ENCODE assay signal across 1 cellular context in the genomic region with DNA sequence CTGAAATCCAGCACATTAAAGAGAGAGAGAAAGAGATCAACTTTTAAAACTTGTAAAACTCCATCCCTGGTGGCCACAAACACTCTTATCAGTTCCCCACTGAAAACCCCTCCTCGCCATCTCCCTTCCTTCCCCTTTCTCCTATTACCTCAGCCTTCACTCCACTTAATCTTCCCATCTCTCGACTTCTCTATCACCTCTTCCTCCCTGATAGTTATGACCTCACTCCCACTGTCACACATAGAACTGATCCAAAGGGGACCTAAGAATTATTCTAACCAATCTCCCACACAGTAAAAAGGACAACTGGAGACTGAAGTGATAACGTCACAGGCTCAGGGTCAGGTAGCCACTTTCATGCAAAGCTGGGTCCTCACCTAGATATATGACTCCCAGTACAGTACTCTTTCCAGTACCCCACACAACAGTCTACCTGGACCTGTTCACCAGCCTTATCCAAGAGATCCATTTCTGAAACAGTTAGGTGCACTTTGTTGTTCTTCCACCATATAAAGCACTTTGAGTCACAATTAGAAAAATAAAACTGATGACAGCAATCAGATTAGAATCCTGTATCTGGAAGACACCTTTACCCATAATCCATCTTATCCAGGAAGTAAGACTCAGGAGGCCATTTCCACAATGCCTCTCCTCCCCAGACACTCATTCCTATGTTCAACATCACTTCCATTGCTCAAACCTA.
A peak's percentile ranks its signal among the peaks of the same experiment; 100 is the strongest.
TF ChIP-seq lines count a peak whose summit lies in the region.

No MANE protein-coding gene starts in this region.

TF ChIP-seq in K562, 482 proteins besides CTCF, POLR2A, EP300 and RAD21 (continued from another document and continues in another):
- TF ChIP-seq NFIC (IDR thresholded peaks at IDR 0.05) (no peak; the same call in 1 of the 2 replicates), POU5F1 (IDR thresholded peaks at IDR 0.05; ENCODE audit: borderline replicate concordance, low read depth, low read length, partially characterized antibody) (no peak), HNRNPK (IDR thresholded peaks at IDR 0.05; ENCODE audit: low read depth, low read length, poor library complexity, severe bottlenecking) (no peak), SRSF3 (IDR thresholded peaks at IDR 0.05; ENCODE audit: insufficient read depth, low read length) (no peak), ESRRA (IDR thresholded peaks at IDR 0.05; ENCODE audit: borderline replicate concordance, low read depth) (peak; percentile 31; the same call in 1 of the 2 replicates), CAMTA2 (CRISPR knock-in tag; conservative IDR thresholded peaks at IDR 0.05) (no peak), SIN3B (IDR thresholded peaks at IDR 0.05; ENCODE audit: low read depth) (no peak), ELF4 (CRISPR knock-in tag; IDR thresholded peaks at IDR 0.05) (peak; percentile 78; the same call in 1 of the 2 replicates), ZNF347 (CRISPR knock-in tag; IDR thresholded peaks at IDR 0.05; ENCODE audit: low read depth) (no peak), RAD51 (IDR thresholded peaks at IDR 0.05; ENCODE audit: borderline replicate concordance, low read depth) (no peak), PTRF (tag; IDR thresholded peaks at IDR 0.05) (no peak; the same call in 1 of the 2 replicates), NFXL1 (CRISPR knock-in tag; IDR thresholded peaks at IDR 0.05) (no peak), NR2C1 (IDR thresholded peaks at IDR 0.05) (no peak), NR2C1 (tag; IDR thresholded peaks at IDR 0.05) (peak; percentile 51; the same call in 1 of the 2 replicates), ZNF165 (CRISPR knock-in tag; IDR thresholded peaks at IDR 0.05; ENCODE audit: borderline replicate concordance) (no peak), ZNF316 (IDR thresholded peaks at IDR 0.05) (no peak), ZNF408 (CRISPR knock-in tag; IDR thresholded peaks at IDR 0.05; ENCODE audit: low read depth) (no peak), ZBTB8A (IDR thresholded peaks at IDR 0.05; ENCODE audit: partially characterized antibody) (no peak), MAX (CRISPR knock-in tag; IDR thresholded peaks at IDR 0.05) (no peak), ZNF561 (CRISPR knock-in tag; conservative IDR thresholded peaks at IDR 0.05) (no peak), CXXC5 (CRISPR knock-in tag; IDR thresholded peaks at IDR 0.05) (peak; percentile 60), DNMT1 (IDR thresholded peaks at IDR 0.05) (no peak), ZC3H4 (CRISPR knock-in tag; IDR thresholded peaks at IDR 0.05; ENCODE audit: borderline replicate concordance) (no peak), SMARCE1 (IDR thresholded peaks at IDR 0.05) (peak; percentile 98), FOXJ3 (CRISPR knock-in tag; IDR thresholded peaks at IDR 0.05) (no peak), FIP1L1 (IDR thresholded peaks at IDR 0.05; ENCODE audit: low read depth, low read length, poor library complexity, severe bottlenecking) (no peak), SRSF1 (IDR thresholded peaks at IDR 0.05; ENCODE audit: low read depth, low read length) (no peak), ZNF224 (CRISPR knock-in tag; IDR thresholded peaks at IDR 0.05) (no peak), FOS (IDR thresholded peaks at IDR 0.05; ENCODE audit: extremely low read depth, insufficient read length) (no peak), ZBTB12 (CRISPR knock-in tag; IDR thresholded peaks at IDR 0.05) (0 out of 2 replicates have a peak, but pooled peaks have one; percentile 10), PHTF2 (CRISPR knock-in tag; IDR thresholded peaks at IDR 0.05) (no peak), NFE2L1 (tag; IDR thresholded peaks at IDR 0.05; ENCODE audit: borderline replicate concordance, low read depth) (no peak), JUN (IDR thresholded peaks at IDR 0.05; ENCODE audit: borderline replicate concordance, low read depth, low read length) (peak; percentile 82), JUN (CRISPR knock-in tag; IDR thresholded peaks at IDR 0.05; ENCODE audit: borderline replicate concordance) (no peak), ZEB2 (IDR thresholded peaks at IDR 0.05) (peak; percentile 97), RUNX1 (IDR thresholded peaks at IDR 0.05; ENCODE audit: low read depth) (no peak), MEF2D (tag; conservative IDR thresholded peaks at IDR 0.05; ENCODE audit: low read depth) (peak; percentile 60; the same call in 1 of the 2 replicates)
- TF ChIP-seq, protein P1, sequence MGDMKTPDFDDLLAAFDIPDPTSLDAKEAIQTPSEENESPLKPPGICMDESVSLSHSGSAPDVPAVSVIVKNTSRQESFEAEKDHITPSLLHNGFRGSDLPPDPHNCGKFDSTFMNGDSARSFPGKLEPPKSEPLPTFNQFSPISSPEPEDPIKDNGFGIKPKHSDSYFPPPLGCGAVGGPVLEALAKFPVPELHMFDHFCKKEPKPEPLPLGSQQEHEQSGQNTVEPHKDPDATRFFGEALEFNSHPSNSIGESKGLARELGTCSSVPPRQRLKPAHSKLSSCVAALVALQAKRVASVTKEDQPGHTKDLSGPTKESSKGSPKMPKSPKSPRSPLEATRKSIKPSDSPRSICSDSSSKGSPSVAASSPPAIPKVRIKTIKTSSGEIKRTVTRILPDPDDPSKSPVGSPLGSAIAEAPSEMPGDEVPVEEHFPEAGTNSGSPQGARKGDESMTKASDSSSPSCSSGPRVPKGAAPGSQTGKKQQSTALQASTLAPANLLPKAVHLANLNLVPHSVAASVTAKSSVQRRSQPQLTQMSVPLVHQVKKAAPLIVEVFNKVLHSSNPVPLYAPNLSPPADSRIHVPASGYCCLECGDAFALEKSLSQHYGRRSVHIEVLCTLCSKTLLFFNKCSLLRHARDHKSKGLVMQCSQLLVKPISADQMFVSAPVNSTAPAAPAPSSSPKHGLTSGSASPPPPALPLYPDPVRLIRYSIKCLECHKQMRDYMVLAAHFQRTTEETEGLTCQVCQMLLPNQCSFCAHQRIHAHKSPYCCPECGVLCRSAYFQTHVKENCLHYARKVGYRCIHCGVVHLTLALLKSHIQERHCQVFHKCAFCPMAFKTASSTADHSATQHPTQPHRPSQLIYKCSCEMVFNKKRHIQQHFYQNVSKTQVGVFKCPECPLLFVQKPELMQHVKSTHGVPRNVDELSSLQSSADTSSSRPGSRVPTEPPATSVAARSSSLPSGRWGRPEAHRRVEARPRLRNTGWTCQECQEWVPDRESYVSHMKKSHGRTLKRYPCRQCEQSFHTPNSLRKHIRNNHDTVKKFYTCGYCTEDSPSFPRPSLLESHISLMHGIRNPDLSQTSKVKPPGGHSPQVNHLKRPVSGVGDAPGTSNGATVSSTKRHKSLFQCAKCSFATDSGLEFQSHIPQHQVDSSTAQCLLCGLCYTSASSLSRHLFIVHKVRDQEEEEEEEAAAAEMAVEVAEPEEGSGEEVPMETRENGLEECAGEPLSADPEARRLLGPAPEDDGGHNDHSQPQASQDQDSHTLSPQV (IDR thresholded peaks at IDR 0.05) = peak; percentile 78
- TF ChIP-seq, protein P2, sequence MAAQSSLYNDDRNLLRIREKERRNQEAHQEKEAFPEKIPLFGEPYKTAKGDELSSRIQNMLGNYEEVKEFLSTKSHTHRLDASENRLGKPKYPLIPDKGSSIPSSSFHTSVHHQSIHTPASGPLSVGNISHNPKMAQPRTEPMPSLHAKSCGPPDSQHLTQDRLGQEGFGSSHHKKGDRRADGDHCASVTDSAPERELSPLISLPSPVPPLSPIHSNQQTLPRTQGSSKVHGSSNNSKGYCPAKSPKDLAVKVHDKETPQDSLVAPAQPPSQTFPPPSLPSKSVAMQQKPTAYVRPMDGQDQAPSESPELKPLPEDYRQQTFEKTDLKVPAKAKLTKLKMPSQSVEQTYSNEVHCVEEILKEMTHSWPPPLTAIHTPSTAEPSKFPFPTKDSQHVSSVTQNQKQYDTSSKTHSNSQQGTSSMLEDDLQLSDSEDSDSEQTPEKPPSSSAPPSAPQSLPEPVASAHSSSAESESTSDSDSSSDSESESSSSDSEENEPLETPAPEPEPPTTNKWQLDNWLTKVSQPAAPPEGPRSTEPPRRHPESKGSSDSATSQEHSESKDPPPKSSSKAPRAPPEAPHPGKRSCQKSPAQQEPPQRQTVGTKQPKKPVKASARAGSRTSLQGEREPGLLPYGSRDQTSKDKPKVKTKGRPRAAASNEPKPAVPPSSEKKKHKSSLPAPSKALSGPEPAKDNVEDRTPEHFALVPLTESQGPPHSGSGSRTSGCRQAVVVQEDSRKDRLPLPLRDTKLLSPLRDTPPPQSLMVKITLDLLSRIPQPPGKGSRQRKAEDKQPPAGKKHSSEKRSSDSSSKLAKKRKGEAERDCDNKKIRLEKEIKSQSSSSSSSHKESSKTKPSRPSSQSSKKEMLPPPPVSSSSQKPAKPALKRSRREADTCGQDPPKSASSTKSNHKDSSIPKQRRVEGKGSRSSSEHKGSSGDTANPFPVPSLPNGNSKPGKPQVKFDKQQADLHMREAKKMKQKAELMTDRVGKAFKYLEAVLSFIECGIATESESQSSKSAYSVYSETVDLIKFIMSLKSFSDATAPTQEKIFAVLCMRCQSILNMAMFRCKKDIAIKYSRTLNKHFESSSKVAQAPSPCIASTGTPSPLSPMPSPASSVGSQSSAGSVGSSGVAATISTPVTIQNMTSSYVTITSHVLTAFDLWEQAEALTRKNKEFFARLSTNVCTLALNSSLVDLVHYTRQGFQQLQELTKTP (IDR thresholded peaks at IDR 0.05; ENCODE audit: low read depth in 1 of 2, partially characterized antibody in 2 of 2) = peak; percentile 28 to 76
- TF ChIP-seq, protein P3, sequence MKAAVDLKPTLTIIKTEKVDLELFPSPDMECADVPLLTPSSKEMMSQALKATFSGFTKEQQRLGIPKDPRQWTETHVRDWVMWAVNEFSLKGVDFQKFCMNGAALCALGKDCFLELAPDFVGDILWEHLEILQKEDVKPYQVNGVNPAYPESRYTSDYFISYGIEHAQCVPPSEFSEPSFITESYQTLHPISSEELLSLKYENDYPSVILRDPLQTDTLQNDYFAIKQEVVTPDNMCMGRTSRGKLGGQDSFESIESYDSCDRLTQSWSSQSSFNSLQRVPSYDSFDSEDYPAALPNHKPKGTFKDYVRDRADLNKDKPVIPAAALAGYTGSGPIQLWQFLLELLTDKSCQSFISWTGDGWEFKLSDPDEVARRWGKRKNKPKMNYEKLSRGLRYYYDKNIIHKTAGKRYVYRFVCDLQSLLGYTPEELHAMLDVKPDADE (conservative IDR thresholded peaks at IDR 0.05; ENCODE audit: control insufficient read depth, low read depth, low read length) = no peak
- TF ChIP-seq, protein P4, sequence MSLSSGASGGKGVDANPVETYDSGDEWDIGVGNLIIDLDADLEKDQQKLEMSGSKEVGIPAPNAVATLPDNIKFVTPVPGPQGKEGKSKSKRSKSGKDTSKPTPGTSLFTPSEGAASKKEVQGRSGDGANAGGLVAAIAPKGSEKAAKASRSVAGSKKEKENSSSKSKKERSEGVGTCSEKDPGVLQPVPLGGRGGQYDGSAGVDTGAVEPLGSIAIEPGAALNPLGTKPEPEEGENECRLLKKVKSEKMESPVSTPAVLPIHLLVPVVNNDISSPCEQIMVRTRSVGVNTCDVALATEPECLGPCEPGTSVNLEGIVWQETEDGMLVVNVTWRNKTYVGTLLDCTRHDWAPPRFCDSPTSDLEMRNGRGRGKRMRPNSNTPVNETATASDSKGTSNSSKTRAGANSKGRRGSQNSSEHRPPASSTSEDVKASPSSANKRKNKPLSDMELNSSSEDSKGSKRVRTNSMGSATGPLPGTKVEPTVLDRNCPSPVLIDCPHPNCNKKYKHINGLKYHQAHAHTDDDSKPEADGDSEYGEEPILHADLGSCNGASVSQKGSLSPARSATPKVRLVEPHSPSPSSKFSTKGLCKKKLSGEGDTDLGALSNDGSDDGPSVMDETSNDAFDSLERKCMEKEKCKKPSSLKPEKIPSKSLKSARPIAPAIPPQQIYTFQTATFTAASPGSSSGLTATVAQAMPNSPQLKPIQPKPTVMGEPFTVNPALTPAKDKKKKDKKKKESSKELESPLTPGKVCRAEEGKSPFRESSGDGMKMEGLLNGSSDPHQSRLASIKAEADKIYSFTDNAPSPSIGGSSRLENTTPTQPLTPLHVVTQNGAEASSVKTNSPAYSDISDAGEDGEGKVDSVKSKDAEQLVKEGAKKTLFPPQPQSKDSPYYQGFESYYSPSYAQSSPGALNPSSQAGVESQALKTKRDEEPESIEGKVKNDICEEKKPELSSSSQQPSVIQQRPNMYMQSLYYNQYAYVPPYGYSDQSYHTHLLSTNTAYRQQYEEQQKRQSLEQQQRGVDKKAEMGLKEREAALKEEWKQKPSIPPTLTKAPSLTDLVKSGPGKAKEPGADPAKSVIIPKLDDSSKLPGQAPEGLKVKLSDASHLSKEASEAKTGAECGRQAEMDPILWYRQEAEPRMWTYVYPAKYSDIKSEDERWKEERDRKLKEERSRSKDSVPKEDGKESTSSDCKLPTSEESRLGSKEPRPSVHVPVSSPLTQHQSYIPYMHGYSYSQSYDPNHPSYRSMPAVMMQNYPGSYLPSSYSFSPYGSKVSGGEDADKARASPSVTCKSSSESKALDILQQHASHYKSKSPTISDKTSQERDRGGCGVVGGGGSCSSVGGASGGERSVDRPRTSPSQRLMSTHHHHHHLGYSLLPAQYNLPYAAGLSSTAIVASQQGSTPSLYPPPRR (CRISPR knock-in tag; IDR thresholded peaks at IDR 0.05; ENCODE audit: borderline replicate concordance) = no peak
- TF ChIP-seq, protein P5, sequence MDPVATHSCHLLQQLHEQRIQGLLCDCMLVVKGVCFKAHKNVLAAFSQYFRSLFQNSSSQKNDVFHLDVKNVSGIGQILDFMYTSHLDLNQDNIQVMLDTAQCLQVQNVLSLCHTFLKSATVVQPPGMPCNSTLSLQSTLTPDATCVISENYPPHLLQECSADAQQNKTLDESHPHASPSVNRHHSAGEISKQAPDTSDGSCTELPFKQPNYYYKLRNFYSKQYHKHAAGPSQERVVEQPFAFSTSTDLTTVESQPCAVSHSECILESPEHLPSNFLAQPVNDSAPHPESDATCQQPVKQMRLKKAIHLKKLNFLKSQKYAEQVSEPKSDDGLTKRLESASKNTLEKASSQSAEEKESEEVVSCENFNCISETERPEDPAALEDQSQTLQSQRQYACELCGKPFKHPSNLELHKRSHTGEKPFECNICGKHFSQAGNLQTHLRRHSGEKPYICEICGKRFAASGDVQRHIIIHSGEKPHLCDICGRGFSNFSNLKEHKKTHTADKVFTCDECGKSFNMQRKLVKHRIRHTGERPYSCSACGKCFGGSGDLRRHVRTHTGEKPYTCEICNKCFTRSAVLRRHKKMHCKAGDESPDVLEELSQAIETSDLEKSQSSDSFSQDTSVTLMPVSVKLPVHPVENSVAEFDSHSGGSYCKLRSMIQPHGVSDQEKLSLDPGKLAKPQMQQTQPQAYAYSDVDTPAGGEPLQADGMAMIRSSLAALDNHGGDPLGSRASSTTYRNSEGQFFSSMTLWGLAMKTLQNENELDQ (CRISPR knock-in tag; IDR thresholded peaks at IDR 0.05; ENCODE audit: borderline replicate concordance) = no peak
- TF ChIP-seq, protein P6, sequence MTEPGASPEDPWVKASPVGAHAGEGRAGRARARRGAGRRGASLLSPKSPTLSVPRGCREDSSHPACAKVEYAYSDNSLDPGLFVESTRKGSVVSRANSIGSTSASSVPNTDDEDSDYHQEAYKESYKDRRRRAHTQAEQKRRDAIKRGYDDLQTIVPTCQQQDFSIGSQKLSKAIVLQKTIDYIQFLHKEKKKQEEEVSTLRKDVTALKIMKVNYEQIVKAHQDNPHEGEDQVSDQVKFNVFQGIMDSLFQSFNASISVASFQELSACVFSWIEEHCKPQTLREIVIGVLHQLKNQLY (CRISPR knock-in tag; conservative IDR thresholded peaks at IDR 0.05) = no peak
